ENCODE assay signal across 19 cellular contexts in the genomic region with DNA sequence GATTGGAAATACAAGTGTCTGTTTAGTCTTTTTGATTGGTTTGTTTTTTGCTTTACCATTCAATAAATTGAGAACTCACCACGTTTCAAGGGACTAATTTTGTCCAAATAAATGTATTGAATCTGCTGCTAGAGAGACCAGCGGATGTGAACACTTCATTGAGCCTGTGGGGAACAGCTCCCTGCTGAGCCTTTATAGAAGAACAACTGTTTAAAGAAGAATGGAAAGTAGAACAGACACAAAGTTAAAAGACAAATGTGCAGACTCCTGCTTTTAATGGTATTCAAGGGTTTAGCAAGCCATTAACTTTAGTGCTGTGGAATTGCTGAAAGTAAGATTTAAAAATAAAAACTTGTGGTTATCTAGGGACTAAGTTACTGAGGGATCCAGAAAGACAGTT.
"Had no signal": no experiment of that assay in that cellular context is flagged by ENCODE, and none has a peak within 500 bp of the region (broad histone marks: within the 10 kb centered on the region; RNA-seq: fewer than 3 reads in every experiment).

No MANE protein-coding gene starts in this region.

- H3K4me3 Mint-ChIP-seq: activated CD4-positive, alpha-beta memory T cell treated with anti-CD3 and anti-CD28 coated beads, Interleukin-2, amount 10 ng/mL, durations not matched to agents 7 days and 5 days; activated CD8-positive, alpha-beta memory T cell treated with anti-CD3 and anti-CD28 coated beads, Interleukin-2, amount 10 ng/mL, durations not matched to agents 7 days and 5 days; activated naive CD8-positive, alpha-beta T cell treated with anti-CD3 and anti-CD28 coated beads for 36 hours; naive thymus-derived CD8-positive, alpha-beta T cell; stimulated activated effector memory CD8-positive, alpha-beta T cell treated with anti-CD3 and anti-CD28 coated beads, Interleukin-12 subunit alpha, Interleukin-12 subunit beta, amount 100 ng/mL, for 72 hours had no signal

- H3K4me1 Mint-ChIP-seq: activated CD4-positive, alpha-beta memory T cell treated with anti-CD3 and anti-CD28 coated beads, Interleukin-2, amount 10 ng/mL, durations not matched to agents 7 days and 5 days; activated CD8-positive, alpha-beta memory T cell treated with anti-CD3 and anti-CD28 coated beads, Interleukin-2, amount 10 ng/mL, durations not matched to agents 7 days and 5 days; naive thymus-derived CD8-positive, alpha-beta T cell; stimulated activated effector memory CD8-positive, alpha-beta T cell treated with anti-CD3 and anti-CD28 coated beads, Interleukin-12 subunit alpha, Interleukin-12 subunit beta, amount 100 ng/mL, for 72 hours had no signal

- ATAC-seq: activated CD8-positive, alpha-beta memory T cell treated with anti-CD3 and anti-CD28 coated beads, Interleukin-2, amount 10 ng/mL, durations not matched to agents 7 days and 5 days; body of pancreas; foreskin keratinocyte; lower lobe of right lung; naive thymus-derived CD8-positive, alpha-beta T cell; stimulated activated effector memory CD8-positive, alpha-beta T cell treated with anti-CD3 and anti-CD28 coated beads, Interleukin-12 subunit alpha, Interleukin-12 subunit beta, amount 100 ng/mL, for 72 hours had no signal

- H3K36me3 ChIP-seq: lower lobe of right lung, sigmoid colon, stomach had no signal

- H3K36me3 Mint-ChIP-seq: stimulated activated effector memory CD8-positive, alpha-beta T cell treated with anti-CD3 and anti-CD28 coated beads, Interleukin-12 subunit alpha, Interleukin-12 subunit beta, amount 100 ng/mL, for 72 hours had no signal

- DNase-seq: activated CD4-positive, alpha-beta memory T cell treated with anti-CD3 and anti-CD28 coated beads, Interleukin-2, amount 10 ng/mL, durations not matched to agents 7 days and 5 days; activated CD4-positive, alpha-beta T cell treated with anti-CD3 and anti-CD28 coated beads for 48 hours; activated CD8-positive, alpha-beta memory T cell treated with anti-CD3 and anti-CD28 coated beads, Interleukin-2, amount 10 ng/mL, durations not matched to agents 7 days and 5 days; activated naive CD4-positive, alpha-beta T cell; activated naive CD8-positive, alpha-beta T cell treated with anti-CD3 and anti-CD28 coated beads for 36 hours; amniotic stem cell; body of pancreas; dorsolateral prefrontal cortex; foreskin keratinocyte; hippocampal formation; lower lobe of right lung; naive thymus-derived CD8-positive, alpha-beta T cell; occipital lobe; posterior cingulate gyrus; sigmoid colon; stimulated activated CD4-positive, alpha-beta T cell treated with anti-CD3 and anti-CD28 coated beads, Interleukin-4, amount 100 ng/mL, for 24 hours; stomach; trophoblast cell had no signal

- H3K27me3 ChIP-seq: body of pancreas, dorsolateral prefrontal cortex, foreskin keratinocyte, sigmoid colon, stomach had no signal

- H3K27me3 Mint-ChIP-seq: activated CD4-positive, alpha-beta memory T cell treated with anti-CD3 and anti-CD28 coated beads, Interleukin-2, amount 10 ng/mL, durations not matched to agents 7 days and 5 days; activated CD8-positive, alpha-beta memory T cell treated with anti-CD3 and anti-CD28 coated beads, Interleukin-2, amount 10 ng/mL, durations not matched to agents 7 days and 5 days; activated naive CD8-positive, alpha-beta T cell treated with anti-CD3 and anti-CD28 coated beads for 36 hours; naive thymus-derived CD8-positive, alpha-beta T cell had no signal

- H3K4me3 ChIP-seq: body of pancreas, dorsolateral prefrontal cortex, lower lobe of right lung, sigmoid colon, stomach had no signal

- H3K27ac Mint-ChIP-seq: activated CD4-positive, alpha-beta memory T cell treated with anti-CD3 and anti-CD28 coated beads, Interleukin-2, amount 10 ng/mL, durations not matched to agents 7 days and 5 days; activated CD8-positive, alpha-beta memory T cell treated with anti-CD3 and anti-CD28 coated beads, Interleukin-2, amount 10 ng/mL, durations not matched to agents 7 days and 5 days; activated naive CD8-positive, alpha-beta T cell treated with anti-CD3 and anti-CD28 coated beads for 36 hours; naive thymus-derived CD8-positive, alpha-beta T cell; stimulated activated effector memory CD8-positive, alpha-beta T cell treated with anti-CD3 and anti-CD28 coated beads, Interleukin-12 subunit alpha, Interleukin-12 subunit beta, amount 100 ng/mL, for 72 hours had no signal
